In genomic region chr3:49747792-49748480, GRCh38 we compare ENCODE assay signal across 15 cellular contexts. TPM values are rescaled to one million over a fixed set of nuclear protein-coding genes. Genes with fewer than 3 reads are reported as not detected.
A peak's percentile ranks its signal among the peaks of the same experiment; 100 is the strongest.
DNase-seq lines count a peak whose midpoint lies in the region; ATAC-seq, FAIRE-seq and TF ChIP-seq lines count a peak whose summit lies in the region.
"Had no signal": no experiment of that assay in that cellular context is flagged by ENCODE, and none has a peak within 500 bp of the region (broad histone marks: within the 10 kb centered on the region; RNA-seq: fewer than 3 reads in every experiment).

No MANE protein-coding gene starts in this region.

- peak; percentile 60 for DNase-seq in H54 (ENCODE audit: insufficient read length, low spot score)
- peak; percentile 86 for DNase-seq in amniotic epithelial cell (ENCODE audit: low read depth)
- peak; percentile 61 for DNase-seq in fibroblast of the aortic adventitia (ENCODE audit: low read depth)
- DNase-seq in skeletal muscle cell (ENCODE audit: low read depth): peak; percentile 48
- no peak for DNase-seq in pons (ENCODE audit: low spot score)
- DNase-seq: activated CD4-positive, alpha-beta T cell treated with anti-CD3 and anti-CD28 coated beads, Interleukin-2, amount 50 U/mL, for 1 hour; CD8-positive, alpha-beta memory T cell; NCI-H1436 treated with DMSO at 0.1 percent for 48 hours; NCI-H524; right lobe of liver; T-helper 2 cell had no signal

- TF ChIP-seq CTCF in fibroblast of the aortic adventitia (IDR thresholded peaks at IDR 0.05; ENCODE audit: insufficient read depth, low read length): no peak

- no peak for ATAC-seq in GM21390 (IDR thresholded peaks at IDR 0.05; ENCODE audit: unreplicated experiment)
- no peak for ATAC-seq in HG03039 (IDR thresholded peaks at IDR 0.05; ENCODE audit: unreplicated experiment)

- FAIRE-seq in H54 (lab: Jason Lieb, UNC): peak; percentile 86
- FAIRE-seq: islet of Langerhans, RCC 7860 had no signal

- no peak for TF ChIP-seq POLR2A in H54 (IDR thresholded peaks at IDR 0.05; ENCODE audit: low read depth, low read length)

- H3K4me3 ChIP-seq in fibroblast of the aortic adventitia (ENCODE audit: low read depth, low read length) (no peak overlapping the region), skeletal muscle cell (ENCODE audit: low read depth, low read length) (no peak overlapping the region)
- H3K4me3 ChIP-seq: right lobe of liver had no signal

RNA-seq across cellular contexts. Expression of gene GMPPB, which starts 24.2 kb away (rescaled TPM):
- 14.3 and 31.0 TPM in 2 replicates for total RNA-seq in fibroblast of the aortic adventitia (ENCODE audit: low replicate concordance)

RNA-seq across cellular contexts. Expression of gene AMIGO3, which starts 28.5 kb away (rescaled TPM):
- 0.27 and 0.65 TPM in 2 replicates for total RNA-seq in fibroblast of the aortic adventitia (ENCODE audit: low replicate concordance)

RNA-seq across cellular contexts. Expression of gene IP6K1, which starts 38.4 kb away (rescaled TPM):
- total RNA-seq in fibroblast of the aortic adventitia (ENCODE audit: low replicate concordance): 29.6 TPM in 2 replicates

RNA-seq across cellular contexts. Expression of gene CDHR4, which starts 51.7 kb away (rescaled TPM):
- total RNA-seq in fibroblast of the aortic adventitia (ENCODE audit: low replicate concordance): 0.09 TPM in 1 of 2 replicates, not detected in the other
- total RNA-seq: CD8-positive, alpha-beta memory T cell; right lobe of liver had no signal

RNA-seq across cellular contexts. Expression of gene INKA1, which starts 55.1 kb away (rescaled TPM):
- 4.4 and 9.5 TPM in 2 replicates for total RNA-seq in fibroblast of the aortic adventitia (ENCODE audit: low replicate concordance)
